Comparison of ENCODE assay signal across 20 cellular contexts in the genomic region with DNA sequence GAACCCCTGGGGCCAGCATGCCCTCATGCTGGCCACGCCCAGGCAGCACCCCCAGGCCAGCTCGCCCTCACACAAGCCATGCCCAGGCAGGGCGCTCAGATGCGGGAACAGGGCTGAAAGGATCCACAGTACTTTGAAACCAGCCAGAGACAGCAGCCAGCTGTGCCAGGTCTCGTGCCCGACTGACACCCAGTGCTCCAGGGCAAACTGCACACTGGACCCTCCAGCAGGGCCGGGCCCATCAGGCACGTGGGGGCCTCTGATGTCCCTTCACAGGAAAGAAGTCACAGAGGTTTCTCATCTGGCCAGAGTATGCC.
"Had no signal": no experiment of that assay in that cellular context is flagged by ENCODE, and none has a peak within 500 bp of the region (broad histone marks: within the 10 kb centered on the region; RNA-seq: fewer than 3 reads in every experiment).

No MANE protein-coding gene starts in this region.

- H3K27ac ChIP-seq: left lung, sigmoid colon, thyroid gland had no signal

- ATAC-seq: left lung had no signal

- DNase-seq: activated CD4-positive, alpha-beta T cell treated with anti-CD3 and anti-CD28 coated beads for 1 hour; activated gamma-delta T cell treated with Interleukin-2 at 50 U/mL for 16 hours; activated T-cell treated with anti-CD3 and anti-CD28 coated beads, Interleukin-2, amount 50 U/mL, for 1 hour; cerebellar nuclear complex; cortex of kidney; erythroblast; foreskin fibroblast; immature natural killer cell; kidney glomerular epithelial cell; left lung; mammary epithelial cell; midbrain; occipital lobe; retina; sigmoid colon; stimulated activated CD4-positive, alpha-beta T cell treated with anti-CD3 and anti-CD28 coated beads, Interleukin-4, amount 100 ng/mL, for 1 hour; substantia nigra; T-helper 9 cell; thyroid gland had no signal

- H3K4me3 ChIP-seq: left lung, sigmoid colon, smooth muscle cell, thyroid gland had no signal

- H3K4me1 ChIP-seq: left lung, thyroid gland had no signal

- H3K4me2 ChIP-seq: smooth muscle cell had no signal

- H3K27me3 ChIP-seq: left lung, sigmoid colon, thyroid gland had no signal

- H3K9me3 ChIP-seq: left lung, sigmoid colon, thyroid gland had no signal
